8 cellular contexts compared by ENCODE assay signal in genomic region chr9:71647094-71647591, GRCh38.
DNase-seq lines count a peak whose midpoint lies in the region; ATAC-seq and TF ChIP-seq lines count a peak whose summit lies in the region.

No MANE protein-coding gene starts in this region.

- H3F3A ChIP-seq in neural progenitor cell (ENCODE audit: low read depth): no peaks in the 10 kb centered on the region

- H3K4me3 ChIP-seq in fibroblast of mammary gland (ENCODE audit: control insufficient read depth, low read depth, low read length): no peak overlapping the region
- no peak overlapping the region for H3K4me3 ChIP-seq in neural progenitor cell

- H3K4me3 Mint-ChIP-seq in T-cell: peak overlapping the region; percentile 45 to 69 (median 55)
- H3K4me3 Mint-ChIP-seq in neural progenitor cell: no peak overlapping the region

- H4K20me1 ChIP-seq in neural progenitor cell (ENCODE audit: low read depth): no peaks in the 10 kb centered on the region

- H3K4me1 Mint-ChIP-seq in T-cell (peaks cover 23 to 32% (median 26%) of the 10 kb centered on the region in 3 donors), neural progenitor cell (peaks cover 5% of the 10 kb centered on the region)

- H3K27ac ChIP-seq in neural progenitor cell: no peak overlapping the region

- POLR2A ChIA-PET in T-cell (lab: Charles Lee): interaction anchor here (0.5 to 1.3 kb wide), 4 partner anchors 38 to 1505 kb away, joined by 3 to 13 read pairs (median 4); no protein-coding TSS in a partner anchor

- H3K9me3 Mint-ChIP-seq in T-cell: no peaks in the 10 kb centered on the region
- no peaks in the 10 kb centered on the region for H3K9me3 Mint-ChIP-seq in neural progenitor cell

- no peak overlapping the region for H3K4me2 ChIP-seq in neural progenitor cell

- DNase-seq in GDM1 (lab: John Stamatoyannopoulos, UW) (peak; percentile 87), T-cell (peak in 5 of 34 experiments; percentile 0 to 16 (median 3)), fibroblast of mammary gland (ENCODE audit: low read depth) (peak; percentile 81), neural progenitor cell (ENCODE audit: low spot score) (no peak), retina (no peak)
- DNase-seq in stimulated activated CD4-positive, alpha-beta T cell treated with anti-CD3 and anti-CD28 coated beads, Interleukin-12 subunit alpha, Interleukin-12 subunit beta, amount 100 ng/mL, for 4 hours: no peak

- no peak overlapping the region for H3K9ac ChIP-seq in neural progenitor cell

- peaks cover 2 to 3% of the 10 kb centered on the region in 2 donors for H3K27me3 Mint-ChIP-seq in T-cell
- peaks cover 3% of the 10 kb centered on the region for H3K27me3 Mint-ChIP-seq in neural progenitor cell (ENCODE audit: insufficient read depth, low read depth)

- no peaks in the 10 kb centered on the region for H3K4me1 ChIP-seq in neural progenitor cell

- ATAC-seq in HG02642 (IDR thresholded peaks at IDR 0.05; ENCODE audit: poor library complexity, unreplicated experiment): peak; percentile 61
- ATAC-seq in T-cell (replicated peaks in 1 of 4): peak in 1 of 4 experiments; percentile 12
- no peak for ATAC-seq in GM21737 (IDR thresholded peaks at IDR 0.05; ENCODE audit: unreplicated experiment)

- no peak for TF ChIP-seq CTCF in fibroblast of mammary gland (conservative IDR thresholded peaks at IDR 0.05; ENCODE audit: control insufficient read depth, insufficient read depth, low read depth, low read length)
- no peak for TF ChIP-seq CTCF in neural progenitor cell (IDR thresholded peaks at IDR 0.05)

- CTCF ChIA-PET in T-cell (lab: Charles Lee): interaction anchor here (1.0 to 2.3 kb wide), 4 partner anchors 12 to 43 kb away, joined by 3 to 7 read pairs (median 3); no protein-coding TSS in a partner anchor

- no peaks in the 10 kb centered on the region for H3K27me3 ChIP-seq in neural progenitor cell

- peak overlapping the region in 1 of 2 donors; percentile 45 for H3K27ac Mint-ChIP-seq in T-cell
- H3K27ac Mint-ChIP-seq in neural progenitor cell: peak overlapping the region; percentile 67

- H2AFZ ChIP-seq in neural progenitor cell (replicated peaks): peak overlapping the region; percentile 73

- H3K36me3 ChIP-seq in neural progenitor cell: no peaks in the 10 kb centered on the region

- H3K36me3 Mint-ChIP-seq in T-cell (no peaks in the 10 kb centered on the region), neural progenitor cell (no peaks in the 10 kb centered on the region)

- H3K79me2 ChIP-seq in neural progenitor cell (ENCODE audit: low read depth): no peaks in the 10 kb centered on the region

- no peaks in the 10 kb centered on the region for H3K9me3 ChIP-seq in neural progenitor cell (ENCODE audit: low read depth)

Comparison
In these comparisons a context has a peak if more than half of its experiments do, and no peak if none do; other contexts are left out.
1. DNase-seq: peak in GDM1 (single experiment) and fibroblast of mammary gland (single experiment); none in neural progenitor cell (single experiment), retina (single experiment) and stimulated activated CD4-positive, alpha-beta T cell treated with anti-CD3 and anti-CD28 coated beads, Interleukin-12 subunit alpha, Interleukin-12 subunit beta, amount 100 ng/mL, for 4 hours (single experiment).